ENCODE assay signal across 1 cellular context in the genomic region with DNA sequence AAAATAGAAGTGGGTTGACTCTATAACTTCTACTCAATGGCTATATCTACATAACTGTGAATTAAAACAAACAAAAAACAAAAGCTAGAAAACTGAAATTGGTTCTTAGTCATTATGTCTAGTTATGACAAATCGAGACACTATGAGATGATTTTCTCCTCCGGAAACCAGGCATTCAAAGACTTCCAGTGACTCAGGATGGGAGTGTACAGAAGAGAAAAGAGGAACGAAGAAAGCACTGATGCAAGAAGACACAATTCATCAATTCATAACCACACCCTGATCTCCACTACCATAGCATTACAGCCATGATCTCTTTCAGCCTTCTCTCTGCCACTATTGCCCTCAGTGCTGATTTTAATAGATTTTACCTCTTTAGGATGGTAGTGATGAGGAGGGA.
TF ChIP-seq lines count a peak whose summit lies in the region.

No MANE protein-coding gene starts in this region.

TF ChIP-seq in GM12878, 131 proteins besides CTCF, POLR2A, EP300 and RAD21 (continued from another document and continues in another):
- TF ChIP-seq, protein P1, sequence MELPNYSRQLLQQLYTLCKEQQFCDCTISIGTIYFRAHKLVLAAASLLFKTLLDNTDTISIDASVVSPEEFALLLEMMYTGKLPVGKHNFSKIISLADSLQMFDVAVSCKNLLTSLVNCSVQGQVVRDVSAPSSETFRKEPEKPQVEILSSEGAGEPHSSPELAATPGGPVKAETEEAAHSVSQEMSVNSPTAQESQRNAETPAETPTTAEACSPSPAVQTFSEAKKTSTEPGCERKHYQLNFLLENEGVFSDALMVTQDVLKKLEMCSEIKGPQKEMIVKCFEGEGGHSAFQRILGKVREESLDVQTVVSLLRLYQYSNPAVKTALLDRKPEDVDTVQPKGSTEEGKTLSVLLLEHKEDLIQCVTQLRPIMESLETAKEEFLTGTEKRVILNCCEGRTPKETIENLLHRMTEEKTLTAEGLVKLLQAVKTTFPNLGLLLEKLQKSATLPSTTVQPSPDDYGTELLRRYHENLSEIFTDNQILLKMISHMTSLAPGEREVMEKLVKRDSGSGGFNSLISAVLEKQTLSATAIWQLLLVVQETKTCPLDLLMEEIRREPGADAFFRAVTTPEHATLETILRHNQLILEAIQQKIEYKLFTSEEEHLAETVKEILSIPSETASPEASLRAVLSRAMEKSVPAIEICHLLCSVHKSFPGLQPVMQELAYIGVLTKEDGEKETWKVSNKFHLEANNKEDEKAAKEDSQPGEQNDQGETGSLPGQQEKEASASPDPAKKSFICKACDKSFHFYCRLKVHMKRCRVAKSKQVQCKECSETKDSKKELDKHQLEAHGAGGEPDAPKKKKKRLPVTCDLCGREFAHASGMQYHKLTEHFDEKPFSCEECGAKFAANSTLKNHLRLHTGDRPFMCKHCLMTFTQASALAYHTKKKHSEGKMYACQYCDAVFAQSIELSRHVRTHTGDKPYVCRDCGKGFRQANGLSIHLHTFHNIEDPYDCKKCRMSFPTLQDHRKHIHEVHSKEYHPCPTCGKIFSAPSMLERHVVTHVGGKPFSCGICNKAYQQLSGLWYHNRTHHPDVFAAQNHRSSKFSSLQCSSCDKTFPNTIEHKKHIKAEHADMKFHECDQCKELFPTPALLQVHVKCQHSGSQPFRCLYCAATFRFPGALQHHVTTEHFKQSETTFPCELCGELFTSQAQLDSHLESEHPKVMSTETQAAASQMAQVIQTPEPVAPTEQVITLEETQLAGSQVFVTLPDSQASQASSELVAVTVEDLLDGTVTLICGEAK (IDR thresholded peaks at IDR 0.05; ENCODE audit: borderline replicate concordance): no peak
- TF ChIP-seq, protein P2, sequence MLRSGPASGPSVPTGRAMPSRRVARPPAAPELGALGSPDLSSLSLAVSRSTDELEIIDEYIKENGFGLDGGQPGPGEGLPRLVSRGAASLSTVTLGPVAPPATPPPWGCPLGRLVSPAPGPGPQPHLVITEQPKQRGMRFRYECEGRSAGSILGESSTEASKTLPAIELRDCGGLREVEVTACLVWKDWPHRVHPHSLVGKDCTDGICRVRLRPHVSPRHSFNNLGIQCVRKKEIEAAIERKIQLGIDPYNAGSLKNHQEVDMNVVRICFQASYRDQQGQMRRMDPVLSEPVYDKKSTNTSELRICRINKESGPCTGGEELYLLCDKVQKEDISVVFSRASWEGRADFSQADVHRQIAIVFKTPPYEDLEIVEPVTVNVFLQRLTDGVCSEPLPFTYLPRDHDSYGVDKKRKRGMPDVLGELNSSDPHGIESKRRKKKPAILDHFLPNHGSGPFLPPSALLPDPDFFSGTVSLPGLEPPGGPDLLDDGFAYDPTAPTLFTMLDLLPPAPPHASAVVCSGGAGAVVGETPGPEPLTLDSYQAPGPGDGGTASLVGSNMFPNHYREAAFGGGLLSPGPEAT (IDR thresholded peaks at IDR 0.05; ENCODE audit: low read depth): 0 out of 2 replicates have a peak, but pooled peaks have one; percentile 23
- peak; percentile 86 for TF ChIP-seq BMI1 (IDR thresholded peaks at IDR 0.05; ENCODE audit: borderline replicate concordance)
- TF ChIP-seq BCL11A (IDR thresholded peaks at IDR 0.05; ENCODE audit: low read depth, low read length): peak; percentile 96
- peak; percentile 88 for TF ChIP-seq CREM (IDR thresholded peaks at IDR 0.05; ENCODE audit: low read depth)
- TF ChIP-seq DPF2 (IDR thresholded peaks at IDR 0.05): peak; percentile 97
- TF ChIP-seq EZH2 (IDR thresholded peaks at IDR 0.05; ENCODE audit: borderline replicate concordance, control insufficient read depth, low read depth, low read length): no peak
- TF ChIP-seq NFIC (IDR thresholded peaks at IDR 0.05; ENCODE audit: low read depth, low read length): peak; percentile 97
- TF ChIP-seq, protein P3, sequence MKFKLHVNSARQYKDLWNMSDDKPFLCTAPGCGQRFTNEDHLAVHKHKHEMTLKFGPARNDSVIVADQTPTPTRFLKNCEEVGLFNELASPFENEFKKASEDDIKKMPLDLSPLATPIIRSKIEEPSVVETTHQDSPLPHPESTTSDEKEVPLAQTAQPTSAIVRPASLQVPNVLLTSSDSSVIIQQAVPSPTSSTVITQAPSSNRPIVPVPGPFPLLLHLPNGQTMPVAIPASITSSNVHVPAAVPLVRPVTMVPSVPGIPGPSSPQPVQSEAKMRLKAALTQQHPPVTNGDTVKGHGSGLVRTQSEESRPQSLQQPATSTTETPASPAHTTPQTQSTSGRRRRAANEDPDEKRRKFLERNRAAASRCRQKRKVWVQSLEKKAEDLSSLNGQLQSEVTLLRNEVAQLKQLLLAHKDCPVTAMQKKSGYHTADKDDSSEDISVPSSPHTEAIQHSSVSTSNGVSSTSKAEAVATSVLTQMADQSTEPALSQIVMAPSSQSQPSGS (IDR thresholded peaks at IDR 0.05; ENCODE audit: low read length): peak; percentile 94
- peak; percentile 94 for TF ChIP-seq IRF4 (IDR thresholded peaks at IDR 0.05; ENCODE audit: low read depth, low read length)
- TF ChIP-seq POU2F2 (IDR thresholded peaks at IDR 0.05; ENCODE audit: borderline replicate concordance, low read depth, low read length): peak; percentile 46; the same call in 1 of the 3 replicates
- peak; percentile 81 for TF ChIP-seq EED (IDR thresholded peaks at IDR 0.05; ENCODE audit: low read depth)
- peak in 1 of 2 experiments; percentile 57; a peak in 1 of 4 replicates for TF ChIP-seq SRF (IDR thresholded peaks at IDR 0.05; ENCODE audit: low read depth in 2 of 2, low read length in 2 of 2)
- TF ChIP-seq, protein P4, sequence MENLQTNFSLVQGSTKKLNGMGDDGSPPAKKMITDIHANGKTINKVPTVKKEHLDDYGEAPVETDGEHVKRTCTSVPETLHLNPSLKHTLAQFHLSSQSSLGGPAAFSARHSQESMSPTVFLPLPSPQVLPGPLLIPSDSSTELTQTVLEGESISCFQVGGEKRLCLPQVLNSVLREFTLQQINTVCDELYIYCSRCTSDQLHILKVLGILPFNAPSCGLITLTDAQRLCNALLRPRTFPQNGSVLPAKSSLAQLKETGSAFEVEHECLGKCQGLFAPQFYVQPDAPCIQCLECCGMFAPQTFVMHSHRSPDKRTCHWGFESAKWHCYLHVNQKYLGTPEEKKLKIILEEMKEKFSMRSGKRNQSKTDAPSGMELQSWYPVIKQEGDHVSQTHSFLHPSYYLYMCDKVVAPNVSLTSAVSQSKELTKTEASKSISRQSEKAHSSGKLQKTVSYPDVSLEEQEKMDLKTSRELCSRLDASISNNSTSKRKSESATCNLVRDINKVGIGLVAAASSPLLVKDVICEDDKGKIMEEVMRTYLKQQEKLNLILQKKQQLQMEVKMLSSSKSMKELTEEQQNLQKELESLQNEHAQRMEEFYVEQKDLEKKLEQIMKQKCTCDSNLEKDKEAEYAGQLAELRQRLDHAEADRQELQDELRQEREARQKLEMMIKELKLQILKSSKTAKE (IDR thresholded peaks at IDR 0.05; ENCODE audit: low read depth, poor library complexity, severe bottlenecking): peak; percentile 40
- peak; percentile 99 for TF ChIP-seq JUNB (IDR thresholded peaks at IDR 0.05)
- no peak for TF ChIP-seq RB1 (IDR thresholded peaks at IDR 0.05; ENCODE audit: borderline replicate concordance)
- TF ChIP-seq, protein P5, sequence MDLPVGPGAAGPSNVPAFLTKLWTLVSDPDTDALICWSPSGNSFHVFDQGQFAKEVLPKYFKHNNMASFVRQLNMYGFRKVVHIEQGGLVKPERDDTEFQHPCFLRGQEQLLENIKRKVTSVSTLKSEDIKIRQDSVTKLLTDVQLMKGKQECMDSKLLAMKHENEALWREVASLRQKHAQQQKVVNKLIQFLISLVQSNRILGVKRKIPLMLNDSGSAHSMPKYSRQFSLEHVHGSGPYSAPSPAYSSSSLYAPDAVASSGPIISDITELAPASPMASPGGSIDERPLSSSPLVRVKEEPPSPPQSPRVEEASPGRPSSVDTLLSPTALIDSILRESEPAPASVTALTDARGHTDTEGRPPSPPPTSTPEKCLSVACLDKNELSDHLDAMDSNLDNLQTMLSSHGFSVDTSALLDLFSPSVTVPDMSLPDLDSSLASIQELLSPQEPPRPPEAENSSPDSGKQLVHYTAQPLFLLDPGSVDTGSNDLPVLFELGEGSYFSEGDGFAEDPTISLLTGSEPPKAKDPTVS (IDR thresholded peaks at IDR 0.05; ENCODE audit: low read depth, low read length): no peak
- TF ChIP-seq ZNF384 (IDR thresholded peaks at IDR 0.05; ENCODE audit: borderline replicate concordance, low read depth, low read length): no peak
- TF ChIP-seq, protein P6, sequence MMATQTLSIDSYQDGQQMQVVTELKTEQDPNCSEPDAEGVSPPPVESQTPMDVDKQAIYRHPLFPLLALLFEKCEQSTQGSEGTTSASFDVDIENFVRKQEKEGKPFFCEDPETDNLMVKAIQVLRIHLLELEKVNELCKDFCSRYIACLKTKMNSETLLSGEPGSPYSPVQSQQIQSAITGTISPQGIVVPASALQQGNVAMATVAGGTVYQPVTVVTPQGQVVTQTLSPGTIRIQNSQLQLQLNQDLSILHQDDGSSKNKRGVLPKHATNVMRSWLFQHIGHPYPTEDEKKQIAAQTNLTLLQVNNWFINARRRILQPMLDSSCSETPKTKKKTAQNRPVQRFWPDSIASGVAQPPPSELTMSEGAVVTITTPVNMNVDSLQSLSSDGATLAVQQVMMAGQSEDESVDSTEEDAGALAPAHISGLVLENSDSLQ (IDR thresholded peaks at IDR 0.05): peak; percentile 36; the same call in 1 of the 2 replicates
- 0 out of 2 replicates have a peak, but pooled peaks have one; percentile 34 for TF ChIP-seq NBN (IDR thresholded peaks at IDR 0.05)
- TF ChIP-seq, protein P7, sequence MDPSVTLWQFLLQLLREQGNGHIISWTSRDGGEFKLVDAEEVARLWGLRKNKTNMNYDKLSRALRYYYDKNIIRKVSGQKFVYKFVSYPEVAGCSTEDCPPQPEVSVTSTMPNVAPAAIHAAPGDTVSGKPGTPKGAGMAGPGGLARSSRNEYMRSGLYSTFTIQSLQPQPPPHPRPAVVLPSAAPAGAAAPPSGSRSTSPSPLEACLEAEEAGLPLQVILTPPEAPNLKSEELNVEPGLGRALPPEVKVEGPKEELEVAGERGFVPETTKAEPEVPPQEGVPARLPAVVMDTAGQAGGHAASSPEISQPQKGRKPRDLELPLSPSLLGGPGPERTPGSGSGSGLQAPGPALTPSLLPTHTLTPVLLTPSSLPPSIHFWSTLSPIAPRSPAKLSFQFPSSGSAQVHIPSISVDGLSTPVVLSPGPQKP (IDR thresholded peaks at IDR 0.05; ENCODE audit: low read depth, low read length): no peak
- TF ChIP-seq MEF2A (IDR thresholded peaks at IDR 0.05; ENCODE audit: insufficient read depth, low read depth, low read length): 0 out of 2 replicates have a peak, but pooled peaks have one; percentile 57
- TF ChIP-seq, protein P8, sequence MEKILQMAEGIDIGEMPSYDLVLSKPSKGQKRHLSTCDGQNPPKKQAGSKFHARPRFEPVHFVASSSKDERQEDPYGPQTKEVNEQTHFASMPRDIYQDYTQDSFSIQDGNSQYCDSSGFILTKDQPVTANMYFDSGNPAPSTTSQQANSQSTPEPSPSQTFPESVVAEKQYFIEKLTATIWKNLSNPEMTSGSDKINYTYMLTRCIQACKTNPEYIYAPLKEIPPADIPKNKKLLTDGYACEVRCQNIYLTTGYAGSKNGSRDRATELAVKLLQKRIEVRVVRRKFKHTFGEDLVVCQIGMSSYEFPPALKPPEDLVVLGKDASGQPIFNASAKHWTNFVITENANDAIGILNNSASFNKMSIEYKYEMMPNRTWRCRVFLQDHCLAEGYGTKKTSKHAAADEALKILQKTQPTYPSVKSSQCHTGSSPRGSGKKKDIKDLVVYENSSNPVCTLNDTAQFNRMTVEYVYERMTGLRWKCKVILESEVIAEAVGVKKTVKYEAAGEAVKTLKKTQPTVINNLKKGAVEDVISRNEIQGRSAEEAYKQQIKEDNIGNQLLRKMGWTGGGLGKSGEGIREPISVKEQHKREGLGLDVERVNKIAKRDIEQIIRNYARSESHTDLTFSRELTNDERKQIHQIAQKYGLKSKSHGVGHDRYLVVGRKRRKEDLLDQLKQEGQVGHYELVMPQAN (conservative IDR thresholded peaks at IDR 0.05): no peak
- TF ChIP-seq TAF1 (IDR thresholded peaks at IDR 0.05; ENCODE audit: borderline replicate concordance, low read depth, low read length): no peak
- peak; percentile 85 for TF ChIP-seq ZNF24 (IDR thresholded peaks at IDR 0.05)
- no peak for TF ChIP-seq HDAC6 (IDR thresholded peaks at IDR 0.05; ENCODE audit: unreplicated experiment)
- TF ChIP-seq ATF7 (IDR thresholded peaks at IDR 0.05; ENCODE audit: low read depth): peak; percentile 84
- TF ChIP-seq GATAD2B (conservative IDR thresholded peaks at IDR 0.05; ENCODE audit: low read depth): no peak; the same call in 1 of the 2 replicates
- peak; percentile 71; the same call in 1 of the 2 replicates for TF ChIP-seq GABPA (IDR thresholded peaks at IDR 0.05; ENCODE audit: low read depth)
- TF ChIP-seq EGR1 (IDR thresholded peaks at IDR 0.05; ENCODE audit: borderline replicate concordance in 1 of 2, low read depth in 2 of 2, low read length in 2 of 2): no peak
- peak in 1 of 2 experiments; percentile 85; a peak in 2 of 4 replicates for TF ChIP-seq ETV6 (conservative IDR thresholded peaks at IDR 0.05 in 1 of 2, IDR thresholded peaks at IDR 0.05 in 1 of 2; ENCODE audit: borderline replicate concordance in 1 of 2, low read depth in 1 of 2)
- TF ChIP-seq SIX5 (IDR thresholded peaks at IDR 0.05; ENCODE audit: low read depth, low read length, severe bottlenecking): no peak
- no peak for TF ChIP-seq MYB (IDR thresholded peaks at IDR 0.05; ENCODE audit: borderline replicate concordance, low read depth, low read length)
- TF ChIP-seq ESRRA (IDR thresholded peaks at IDR 0.05; ENCODE audit: low read length): no peak
- TF ChIP-seq, protein P9, sequence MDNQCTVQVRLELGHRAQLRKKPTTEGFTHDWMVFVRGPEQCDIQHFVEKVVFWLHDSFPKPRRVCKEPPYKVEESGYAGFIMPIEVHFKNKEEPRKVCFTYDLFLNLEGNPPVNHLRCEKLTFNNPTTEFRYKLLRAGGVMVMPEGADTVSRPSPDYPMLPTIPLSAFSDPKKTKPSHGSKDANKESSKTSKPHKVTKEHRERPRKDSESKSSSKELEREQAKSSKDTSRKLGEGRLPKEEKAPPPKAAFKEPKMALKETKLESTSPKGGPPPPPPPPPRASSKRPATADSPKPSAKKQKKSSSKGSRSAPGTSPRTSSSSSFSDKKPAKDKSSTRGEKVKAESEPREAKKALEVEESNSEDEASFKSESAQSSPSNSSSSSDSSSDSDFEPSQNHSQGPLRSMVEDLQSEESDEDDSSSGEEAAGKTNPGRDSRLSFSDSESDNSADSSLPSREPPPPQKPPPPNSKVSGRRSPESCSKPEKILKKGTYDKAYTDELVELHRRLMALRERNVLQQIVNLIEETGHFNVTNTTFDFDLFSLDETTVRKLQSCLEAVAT (IDR thresholded peaks at IDR 0.05): peak; percentile 72
- no peak for TF ChIP-seq RBBP5 (conservative IDR thresholded peaks at IDR 0.05)
- no peak for TF ChIP-seq PAX8 (IDR thresholded peaks at IDR 0.05)
- peak; percentile 18; the same call in 1 of the 2 replicates for TF ChIP-seq SPI1 (IDR thresholded peaks at IDR 0.05; ENCODE audit: borderline replicate concordance, insufficient read depth, low read depth, low read length)
- TF ChIP-seq STAT1 (conservative IDR thresholded peaks at IDR 0.05): no peak
- peak; percentile 84 for TF ChIP-seq RUNX3 (IDR thresholded peaks at IDR 0.05; ENCODE audit: low read length)
- peak; percentile 93; the same call in 1 of the 2 replicates for TF ChIP-seq ZNF217 (IDR thresholded peaks at IDR 0.05)
